Comparison of ENCODE assay signal across 21 cellular contexts in genomic region chr20:62087227-62087626, GRCh38. TPM values are rescaled to one million over a fixed set of nuclear protein-coding genes. Genes with fewer than 3 reads are reported as not detected.
DNase-seq lines count a peak whose midpoint lies in the region; ATAC-seq, FAIRE-seq and TF ChIP-seq lines count a peak whose summit lies in the region.
"Had no signal": no experiment of that assay in that cellular context is flagged by ENCODE, and none has a peak within 500 bp of the region (broad histone marks: within the 10 kb centered on the region; RNA-seq: fewer than 3 reads in every experiment).

No MANE protein-coding gene starts in this region.

- no peak for TF ChIP-seq RAD21 in IMR-90 (IDR thresholded peaks at IDR 0.05; ENCODE audit: low read length)

- H3K4me1 ChIP-seq in DND-41 (ENCODE audit: insufficient read depth, low read length) (no peaks in the 10 kb centered on the region), IMR-90 (ENCODE audit: control insufficient read depth, insufficient read depth, low read length) (peaks cover 7% of the 10 kb centered on the region), Karpas-422 (ENCODE audit: low read length) (no peaks in the 10 kb centered on the region)
- H3K4me1 ChIP-seq: colonic mucosa, esophagus muscularis mucosa, lower lobe of right lung, transverse colon had no signal

- no peaks in the 10 kb centered on the region; the same call in 1 of the 2 replicates for H4K20me1 ChIP-seq in DND-41 (ENCODE audit: insufficient read depth, low read length)
- peaks cover 4% of the 10 kb centered on the region; the same call in 1 of the 2 replicates for H4K20me1 ChIP-seq in IMR-90 (ENCODE audit: insufficient read depth, low read length)
- H4K20me1 ChIP-seq in Karpas-422 (ENCODE audit: insufficient read depth, low read depth, low read length) = no peaks in the 10 kb centered on the region

- H3K14ac ChIP-seq in IMR-90 (replicated peaks; ENCODE audit: low read depth, low read length) = no peak overlapping the region

- H2AK9ac ChIP-seq in IMR-90 (replicated peaks; ENCODE audit: low read depth, low read length, poor library complexity) = no peak overlapping the region

- no peak overlapping the region for H4K8ac ChIP-seq in IMR-90 (ENCODE audit: low read depth in 2 of 2, low read length in 2 of 2)

- no peak overlapping the region for H3K4ac ChIP-seq in IMR-90 (ENCODE audit: low read depth, low read length)

- H3K4me3 ChIP-seq in DND-41 (ENCODE audit: low read depth in 1 of 2, low read length in 2 of 2) (no peak overlapping the region), IMR-90 (ENCODE audit: insufficient read depth, low read depth, low read length) (no peak overlapping the region), bronchial epithelial cell (ENCODE audit: low read depth, low read length) (no peak overlapping the region), Karpas-422 (ENCODE audit: low read length) (no peak overlapping the region)
- H3K4me3 ChIP-seq: colonic mucosa, esophagus muscularis mucosa, lower lobe of right lung, transverse colon had no signal

- H3K9ac ChIP-seq in DND-41 (ENCODE audit: low read depth, low read length) = no peak overlapping the region
- no peak overlapping the region for H3K9ac ChIP-seq in IMR-90 (ENCODE audit: low read depth, low read length)
- H3K9ac ChIP-seq in Karpas-422 (ENCODE audit: low read length) = no peak overlapping the region

- H2AFZ ChIP-seq in DND-41 (ENCODE audit: low read depth, low read length) (no peak overlapping the region), IMR-90 (replicated peaks; ENCODE audit: low read length, poor library complexity) (no peak overlapping the region), Karpas-422 (ENCODE audit: low read length) (no peak overlapping the region)

- H3K4me2 ChIP-seq in DND-41 (ENCODE audit: insufficient read depth, low read length) (no peak overlapping the region), IMR-90 (ENCODE audit: low read depth, low read length) (no peak overlapping the region; the same call in 1 of the 2 replicates), Karpas-422 (ENCODE audit: low read depth, low read length, poor library complexity, severe bottlenecking) (no peak overlapping the region)

- H3K9me1 ChIP-seq in IMR-90 (ENCODE audit: insufficient read depth, low read length) = peaks cover 11% of the 10 kb centered on the region

- H3K79me1 ChIP-seq in IMR-90 (ENCODE audit: low read depth in 1 of 2, low read length in 2 of 2) = no peaks in the 10 kb centered on the region; a peak in 1 of 4 replicates

- no peak for TF ChIP-seq CTCF in DND-41 (IDR thresholded peaks at IDR 0.05; ENCODE audit: borderline replicate concordance, extremely low read depth, low read length, poor library complexity, severe bottlenecking)
- TF ChIP-seq CTCF in IMR-90 (conservative IDR thresholded peaks at IDR 0.05; ENCODE audit: low read depth, low read length) = no peak
- TF ChIP-seq CTCF in bronchial epithelial cell (IDR thresholded peaks at IDR 0.05; ENCODE audit: insufficient read depth, low read length, severe bottlenecking) = no peak

- H3K27me3 ChIP-seq in DND-41 (ENCODE audit: insufficient read depth, low read length, poor library complexity) = peaks cover 20% of the 10 kb centered on the region
- H3K27me3 ChIP-seq in IMR-90 (ENCODE audit: control insufficient read depth, insufficient read depth, low read length) = peaks cover 9% of the 10 kb centered on the region; the same call in 1 of the 2 replicates
- H3K27me3 ChIP-seq in bronchial epithelial cell (ENCODE audit: control insufficient read depth, insufficient read depth, low read length) = peaks cover 2% of the 10 kb centered on the region
- no peaks in the 10 kb centered on the region for H3K27me3 ChIP-seq in Karpas-422 (ENCODE audit: low read length)
- H3K27me3 ChIP-seq: colonic mucosa had no signal

- intact Hi-C loops in IMR-90 (cut with micrococcal nuclease) = no loop called here

- dilution Hi-C loops in IMR-90 (cut with HindIII; ENCODE audit: low sequenced_read_pairs, unreplicated experiment) = no loop called here

- no peak overlapping the region; the same call in 1 of the 2 replicates for H4K91ac ChIP-seq in IMR-90 (ENCODE audit: insufficient read depth, low read depth, low read length)

- no peaks in the 10 kb centered on the region for H3K9me2 ChIP-seq in Karpas-422 (replicated peaks; ENCODE audit: insufficient read depth, low read length)

- 52% methylated on average over 7 of the region's 11 CpGs; no CpG with 5 or more reads in 1 of the 2 experiments for WGBS in IMR-90 (ENCODE audit: extremely low coverage in 2 of 2, insufficient read length in 1 of 2), 2 experiments

- H2BK15ac ChIP-seq in IMR-90 (ENCODE audit: low read depth, low read length) = no peak overlapping the region

- in situ Hi-C loops in IMR-90 (cut with MboI; ENCODE audit: low sequenced_read_pairs) = no loop called here

- H3K9me3 ChIP-seq in DND-41 (ENCODE audit: insufficient read depth, low read length, severe bottlenecking) (no peaks in the 10 kb centered on the region), IMR-90 (ENCODE audit: control insufficient read depth, insufficient read depth, low read length) (no peaks in the 10 kb centered on the region), Karpas-422 (ENCODE audit: low read length) (no peaks in the 10 kb centered on the region)
- H3K9me3 ChIP-seq: colonic mucosa, esophagus muscularis mucosa, lower lobe of right lung, transverse colon had no signal

- no peaks in the 10 kb centered on the region for H3K36me3 ChIP-seq in DND-41 (ENCODE audit: insufficient read depth, low read length)
- no peaks in the 10 kb centered on the region for H3K36me3 ChIP-seq in IMR-90 (ENCODE audit: control insufficient read depth, insufficient read depth, low read length)
- H3K36me3 ChIP-seq in bronchial epithelial cell (ENCODE audit: control insufficient read depth, insufficient read depth, low read length) = no peaks in the 10 kb centered on the region
- H3K36me3 ChIP-seq in Karpas-422 (ENCODE audit: insufficient read depth, low read length) = no peaks in the 10 kb centered on the region
- H3K36me3 ChIP-seq: colonic mucosa, esophagus muscularis mucosa, lower lobe of right lung, transverse colon had no signal

- H2AK5ac ChIP-seq in IMR-90 (ENCODE audit: low read depth, low read length) = peak overlapping the region; percentile 88

- H4K5ac ChIP-seq in IMR-90 (ENCODE audit: low read depth, low read length) = no peak overlapping the region

- H2BK5ac ChIP-seq in IMR-90 (ENCODE audit: low read depth, low read length, poor library complexity, severe bottlenecking) = no peak overlapping the region

- no peak overlapping the region for H2BK20ac ChIP-seq in IMR-90 (ENCODE audit: low read depth, low read length)

- FAIRE-seq in bronchial epithelial cell (lab: Jason Lieb, UNC) = peak; percentile 13
- FAIRE-seq: D721Med, frontal cortex, islet of Langerhans, RCC 7860 had no signal

- POLR2A ChIA-PET in IMR-90 (lab: Charles Lee; ENCODE audit: unreplicated experiment) = no interaction called here

- ATAC-seq in DND-41 (ENCODE audit: insufficient read depth, low read depth) = peak; percentile 31; the same call in 1 of the 3 replicates
- no peak for ATAC-seq in IMR-90 (ENCODE audit: low read depth)
- no peak for ATAC-seq in HG02763 (IDR thresholded peaks at IDR 0.05; ENCODE audit: unreplicated experiment)
- ATAC-seq: activated T-cell treated with anti-CD3 and anti-CD28 coated beads, Interleukin-2, amount 50 U/mL, for 4 hours had no signal

- CTCF ChIA-PET in IMR-90 (lab: Yijun Ruan, JAX) = no interaction called here

- H3K79me2 ChIP-seq in DND-41 (ENCODE audit: insufficient read depth, low read length) (no peaks in the 10 kb centered on the region), Karpas-422 (ENCODE audit: low read length) (no peaks in the 10 kb centered on the region)

- BruUV-seq in IMR-90 (replicated peaks; lab: Mats Ljungman, UMichigan) = no TSS peak

- H3K23ac ChIP-seq in IMR-90 (ENCODE audit: low read depth, low read length) = no peak overlapping the region

- H3K56ac ChIP-seq in IMR-90 (ENCODE audit: extremely low read depth, insufficient read depth, low read length) = no peak overlapping the region

- H3K18ac ChIP-seq in IMR-90 (ENCODE audit: low read depth, low read length) = no peak overlapping the region

- H2BK120ac ChIP-seq in IMR-90 (ENCODE audit: low read depth, low read length) = 0 out of 2 replicates have a peak overlapping the region, but pooled peaks have one; percentile 17

- no peak for DNase-seq in DND-41
- no peak for DNase-seq in IMR-90
- DNase-seq in bronchial epithelial cell (ENCODE audit: low read depth) = no peak
- peak; percentile 63 for DNase-seq in myocyte (ENCODE audit: low read depth)
- DNase-seq in NCI-H524 (lab: John Stamatoyannopoulos, UW) = no peak
- no peak for DNase-seq in NCI-H2081 treated with DMSO at 0.1 percent for 48 hours (lab: John Stamatoyannopoulos, UW)
- DNase-seq in Karpas-422 = no peak
- DNase-seq: activated CD4-positive, alpha-beta T cell treated with anti-CD3 and anti-CD28 coated beads for 48 hours; activated T-cell treated with anti-CD3 and anti-CD28 coated beads, Interleukin-2, amount 50 U/mL, for 4 hours; colonic mucosa; hippocampal formation; lower lobe of right lung; NCI-H1092 treated with DMSO at 0.1 percent for 48 hours; transverse colon had no signal

- H3K27ac ChIP-seq in DND-41 (ENCODE audit: low read length) (no peak overlapping the region), IMR-90 (ENCODE audit: insufficient read depth, low read length) (no peak overlapping the region), Karpas-422 (ENCODE audit: low read length) (no peak overlapping the region)
- H3K27ac ChIP-seq: C4-2B, colonic mucosa, esophagus muscularis mucosa, lower lobe of right lung, transverse colon had no signal

- no peak for TF ChIP-seq POLR2A in IMR-90 (IDR thresholded peaks at IDR 0.05; ENCODE audit: low read depth, low read length)

RNA-seq across cellular contexts. Expression of gene TAF4, which starts 21.5 kb away (rescaled TPM):
- total RNA-seq in IMR-90 (2012; rRNA removed) (1.4 and 1.7 TPM in 2 replicates), bronchial epithelial cell (3.2 and 5.2 TPM in 2 replicates), myocyte (6.4 and 7.8 TPM in 2 replicates)
- polyA plus RNA-seq in IMR-90 (2012; rRNA removed) = 4.9 and 5.1 TPM in 2 replicates
- 4.7 and 9.8 TPM in 2 replicates for polyA plus RNA-seq in IMR-90 (2012; cell fraction: cytosol; rRNA removed)
- 15.8 and 40.0 TPM in 2 replicates for polyA plus RNA-seq in IMR-90 (2012; cell fraction: nucleus; rRNA removed; ENCODE audit: low replicate concordance)
- polyA plus RNA-seq in myocyte (2012) = 5.0 TPM
- 19.5 and 19.7 TPM in 2 replicates for total RNA-seq in Karpas-422 (2014; rRNA removed; shearing (Covaris generic); ENCODE audit: low replicate concordance)

RNA-seq across cellular contexts. Expression of gene LSM14B, which starts 35.0 kb away (rescaled TPM):
- total RNA-seq in IMR-90 (2012; rRNA removed) = 23.7 and 30.6 TPM in 2 replicates
- 41.1 and 46.7 TPM in 2 replicates for polyA plus RNA-seq in IMR-90 (2012; rRNA removed)
- 21.4 and 47.8 TPM in 2 replicates for polyA plus RNA-seq in IMR-90 (2012; cell fraction: cytosol; rRNA removed)
- polyA plus RNA-seq in IMR-90 (2012; cell fraction: nucleus; rRNA removed; ENCODE audit: low replicate concordance) = 41.4 and 44.4 TPM in 2 replicates
- total RNA-seq in bronchial epithelial cell = 64.4 and 85.8 TPM in 2 replicates
- total RNA-seq in myocyte = 84.8 and 93.7 TPM in 2 replicates
- polyA plus RNA-seq in myocyte (2012) = 41.6 TPM
- 16.1 and 32.3 TPM in 2 replicates for total RNA-seq in Karpas-422 (2014; rRNA removed; shearing (Covaris generic); ENCODE audit: low replicate concordance)

RNA-seq across cellular contexts. Expression of gene PSMA7, which starts 56.0 kb away (rescaled TPM):
- total RNA-seq in IMR-90 (2012; rRNA removed) = 458 and 487 TPM in 2 replicates
- 417 and 520 TPM in 2 replicates for polyA plus RNA-seq in IMR-90 (2012; rRNA removed)
- polyA plus RNA-seq in IMR-90 (2012; cell fraction: cytosol; rRNA removed) = 774 and 987 TPM in 2 replicates
- 366 and 428 TPM in 2 replicates for polyA plus RNA-seq in IMR-90 (2012; cell fraction: nucleus; rRNA removed; ENCODE audit: low replicate concordance)
- total RNA-seq in bronchial epithelial cell = 516 and 626 TPM in 2 replicates
- total RNA-seq in myocyte = 334 and 371 TPM in 2 replicates
- polyA plus RNA-seq in myocyte (2012) = 317 TPM
- 181 and 259 TPM in 2 replicates for total RNA-seq in Karpas-422 (2014; rRNA removed; shearing (Covaris generic); ENCODE audit: low replicate concordance)

RNA-seq across cellular contexts. Expression of gene SS18L1, which starts 56.3 kb away (rescaled TPM):
- total RNA-seq in IMR-90 (2012; rRNA removed) = 8.1 and 10.6 TPM in 2 replicates
- polyA plus RNA-seq in IMR-90 (2012; rRNA removed) = 12.2 and 15.6 TPM in 2 replicates
- 3.6 and 10.0 TPM in 2 replicates for polyA plus RNA-seq in IMR-90 (2012; cell fraction: cytosol; rRNA removed)
- 32.8 and 87.5 TPM in 2 replicates for polyA plus RNA-seq in IMR-90 (2012; cell fraction: nucleus; rRNA removed; ENCODE audit: low replicate concordance)
- total RNA-seq in bronchial epithelial cell = 8.7 and 10.8 TPM in 2 replicates
- total RNA-seq in myocyte = 19.3 and 22.6 TPM in 2 replicates
- 10.5 TPM for polyA plus RNA-seq in myocyte (2012)
- total RNA-seq in Karpas-422 (2014; rRNA removed; shearing (Covaris generic); ENCODE audit: low replicate concordance) = 12.3 and 13.1 TPM in 2 replicates
